10 cellular contexts compared by ENCODE assay signal in the genomic region with DNA sequence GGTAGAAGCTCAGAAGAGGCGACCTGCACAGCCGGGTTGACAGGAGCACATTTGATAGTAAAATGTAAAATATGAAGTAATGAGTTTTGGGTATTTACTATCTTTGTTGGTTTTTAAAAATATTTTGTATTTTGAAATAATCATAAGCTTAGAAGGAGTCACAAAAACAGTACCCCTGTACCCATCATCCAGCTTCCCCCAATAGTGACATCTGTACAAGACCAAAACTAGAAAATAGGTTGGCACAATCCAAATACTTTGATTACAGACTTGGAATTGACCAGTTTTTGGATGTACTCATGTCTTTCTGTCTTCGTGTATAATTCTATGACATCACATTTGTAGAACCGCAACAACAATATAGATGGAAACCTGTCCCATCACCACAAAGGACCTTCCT.
"Had no signal": no experiment of that assay in that cellular context is flagged by ENCODE, and none has a peak within 500 bp of the region (broad histone marks: within the 10 kb centered on the region; RNA-seq: fewer than 3 reads in every experiment).

No MANE protein-coding gene starts in this region.

- ATAC-seq: HCT116 had no signal

- H3K9me3 Mint-ChIP-seq: H9, HFFc6 had no signal

- H3K27ac ChIP-seq: GM23248 had no signal

- DNase-seq: GM23248, GOT3, H7, H9, HCEC 1CT, HFFc6 had no signal

- H3K4me1 ChIP-seq: HAP-1 had no signal

- H3K4me3 Mint-ChIP-seq: H9, HFFc6 had no signal

- H3K9ac ChIP-seq: GM23248 had no signal

- H3K4me3 ChIP-seq: GM23248, HAP-1 had no signal

- FAIRE-seq: H1, H54 had no signal

- H2AFZ ChIP-seq: GM23248 had no signal

- H3K27ac Mint-ChIP-seq: H9, HFFc6 had no signal

- H3K36me3 ChIP-seq: HAP-1 had no signal

- H3K9me3 ChIP-seq: HAP-1 had no signal
